8 cellular contexts compared by ENCODE assay signal in the genomic region with DNA sequence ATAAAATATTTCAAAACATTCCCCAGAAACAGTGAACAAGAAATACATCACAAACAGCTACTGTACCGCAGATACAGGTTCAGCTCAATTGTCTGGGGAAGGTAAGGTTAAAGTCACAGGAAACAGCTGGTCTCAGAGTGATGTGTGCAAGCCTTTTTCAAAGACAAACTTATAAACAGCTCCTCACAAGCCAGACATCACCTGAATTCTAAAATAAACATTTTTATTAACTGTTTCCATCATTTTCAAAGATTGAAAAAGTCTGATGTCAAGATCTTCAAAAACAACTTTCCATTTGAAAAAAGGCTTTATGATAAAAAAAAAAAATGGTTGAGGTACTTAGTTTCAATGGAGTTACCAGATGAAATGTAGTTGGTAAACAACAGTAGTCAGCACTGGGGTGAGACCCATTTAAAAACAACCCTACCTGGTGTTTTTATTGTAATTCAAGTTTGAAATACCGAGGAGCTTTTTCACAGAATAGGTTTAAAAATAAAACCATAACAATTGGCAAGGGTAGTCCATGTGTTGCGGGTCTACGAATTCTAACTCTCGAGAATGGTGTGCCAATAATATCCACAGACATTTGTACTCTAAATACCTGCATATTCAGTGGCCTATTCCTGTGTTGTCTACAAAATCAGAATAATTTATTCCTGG. TPM values are rescaled to one million over a fixed set of nuclear protein-coding genes. Genes with fewer than 3 reads are reported as not detected.
DNase-seq lines count a peak whose midpoint lies in the region.

No MANE protein-coding gene starts in this region.

- H3K9ac ChIP-seq in ES-I3 (ENCODE audit: low read depth, low read length) (peak overlapping the region; percentile 36; the same call in 1 of the 2 replicates), neuronal stem cell (ENCODE audit: low read depth, low read length, poor library complexity) (no peak overlapping the region)

- no peaks in the 10 kb centered on the region for H3K9me3 ChIP-seq in ES-I3 (ENCODE audit: control insufficient read depth, insufficient read depth, low read length)
- no peaks in the 10 kb centered on the region for H3K9me3 ChIP-seq in ectodermal cell (ENCODE audit: control insufficient read depth, low read length)
- H3K9me3 ChIP-seq in neuronal stem cell (replicated peaks in 1 of 2; ENCODE audit: control insufficient read depth in 2 of 2, insufficient read depth in 1 of 2, low read depth in 1 of 2, low read length in 2 of 2), result no peaks in the 10 kb centered on the region

- no peak overlapping the region for H2BK15ac ChIP-seq in neuronal stem cell (ENCODE audit: low read length)

- peak overlapping the region; percentile 28 for H3K4me2 ChIP-seq in neuronal stem cell (ENCODE audit: insufficient read depth, low read length, poor library complexity, severe bottlenecking)

- no peak overlapping the region for H2AFZ ChIP-seq in neuronal stem cell (ENCODE audit: low read length)

- H3K27ac ChIP-seq in ectodermal cell (ENCODE audit: insufficient read depth, low read depth, low read length, poor library complexity, severe bottlenecking), result no peak overlapping the region
- no peak overlapping the region for H3K27ac ChIP-seq in neuronal stem cell (replicated peaks; ENCODE audit: low read length)

- H2BK12ac ChIP-seq in neuronal stem cell (ENCODE audit: low read length), result no peak overlapping the region

- H3K4me3 ChIP-seq in ectodermal cell (ENCODE audit: insufficient read depth, low read depth, low read length) (peak overlapping the region; percentile 97), neuronal stem cell (ENCODE audit: low read length in 2 of 2) (peak overlapping the region in 1 of 2 donors; percentile 96)

- H3K36me3 ChIP-seq in ES-I3 (ENCODE audit: insufficient read depth, low read length) (0 out of 2 replicates have a peak, but pooled peaks cover 3% of the 10 kb centered on the region), ectodermal cell (ENCODE audit: control insufficient read depth, insufficient read depth, low read length) (peaks cover 17% of the 10 kb centered on the region), neuronal stem cell (replicated peaks in 1 of 2; ENCODE audit: control insufficient read depth in 2 of 2, insufficient read depth in 2 of 2, low read length in 2 of 2) (peaks cover 2 to 66% of the 10 kb centered on the region in 2 donors)

- H3K27me3 ChIP-seq in ectodermal cell (ENCODE audit: control insufficient read depth, insufficient read depth, low read length, poor library complexity, severe bottlenecking) (no peaks in the 10 kb centered on the region), neuronal stem cell (ENCODE audit: control insufficient read depth in 3 of 3, insufficient read depth in 3 of 3, low read depth in 1 of 3, low read length in 3 of 3) (no peaks in the 10 kb centered on the region)

- H4K8ac ChIP-seq in neuronal stem cell (ENCODE audit: low read depth, low read length), result no peak overlapping the region

- peak; percentile 50 for DNase-seq in NAMALWA (ENCODE audit: low spot score)
- no peak for DNase-seq in neuronal stem cell (ENCODE audit: low spot score)
- no peak for DNase-seq in HuH-7.5 (ENCODE audit: low spot score)
- DNase-seq in NCI-H2196 (lab: John Stamatoyannopoulos, UW; ENCODE audit: unreplicated experiment), result no peak
- DNase-seq in activated CD4-positive, CD25-positive, alpha-beta regulatory T cell treated with anti-CD3 and anti-CD28 coated beads, Interleukin-2, amount 50 U/mL, for 72 hours, result no peak
- no peak for DNase-seq in COLO668 (lab: John Stamatoyannopoulos, UW; ENCODE audit: unreplicated experiment)

- peaks cover 54% of the 10 kb centered on the region for H3K4me1 ChIP-seq in ES-I3 (ENCODE audit: insufficient read depth, low read length)
- H3K4me1 ChIP-seq in ectodermal cell (ENCODE audit: control insufficient read depth, insufficient read depth, low read length), result peaks cover 26% of the 10 kb centered on the region
- peaks cover 0 to 17% of the 10 kb centered on the region in 2 donors for H3K4me1 ChIP-seq in neuronal stem cell (ENCODE audit: control insufficient read depth in 2 of 2, insufficient read depth in 1 of 2, low read depth in 1 of 2, low read length in 2 of 2)

- H3K18ac ChIP-seq in neuronal stem cell (ENCODE audit: low read length), result no peak overlapping the region

- no peak overlapping the region for H3K23ac ChIP-seq in neuronal stem cell (ENCODE audit: low read depth, low read length, poor library complexity)

- WGBS in ectodermal cell, 2 experiments, result 11 to 23% methylated on average over 5 of the region's 5 CpGs
- WGBS in neuronal stem cell (ENCODE audit: extremely low coverage in 2 of 2, insufficient read length in 2 of 2, insufficient replicate concordance in 1 of 2), 2 donors, result no CpG with 5 or more reads among the region's 5 CpGs

- H2AK5ac ChIP-seq in neuronal stem cell (ENCODE audit: low read depth, low read length), result no peak overlapping the region

- H2BK5ac ChIP-seq in neuronal stem cell (ENCODE audit: low read length), result no peak overlapping the region

- H4K91ac ChIP-seq in neuronal stem cell (ENCODE audit: low read depth, low read length, poor library complexity), result no peak overlapping the region

- H3K14ac ChIP-seq in neuronal stem cell (ENCODE audit: low read length), result no peak overlapping the region

- H2BK120ac ChIP-seq in neuronal stem cell (ENCODE audit: low read depth, low read length), result no peak overlapping the region

- peaks cover 2% of the 10 kb centered on the region for H3K79me1 ChIP-seq in neuronal stem cell (ENCODE audit: low read depth, low read length)

- H3K4ac ChIP-seq in neuronal stem cell (ENCODE audit: low read length), result no peak overlapping the region

RNA-seq across cellular contexts. Expression of gene BTG1, which starts 3.9 kb away (rescaled TPM):
- 59.8 TPM for polyA plus RNA-seq in ectodermal cell (2013, experiment 1 of 4)
- 61.2 TPM for polyA plus RNA-seq in ectodermal cell (2013, experiment 2 of 4)
- polyA plus RNA-seq in ectodermal cell (2013, experiment 3 of 4), result 57.7 TPM
- 73.9 TPM for polyA plus RNA-seq in ectodermal cell (2013, experiment 4 of 4)
- polyA plus RNA-seq in neuronal stem cell (2013, experiment 1 of 2), result 44.8 TPM
- polyA plus RNA-seq in neuronal stem cell (2013, experiment 2 of 2), result 46.5 TPM
